In genomic region chr11:76493626-76494539, GRCh38 we compare ENCODE assay signal across 27 cellular contexts.
"Had no signal": no experiment of that assay in that cellular context is flagged by ENCODE, and none has a peak within 500 bp of the region (broad histone marks: within the 10 kb centered on the region; RNA-seq: fewer than 3 reads in every experiment).

No MANE protein-coding gene starts in this region.

- H3K9me3 Mint-ChIP-seq: activated CD4-positive, alpha-beta memory T cell treated with anti-CD3 and anti-CD28 coated beads, Interleukin-2, amount 10 ng/mL, durations not matched to agents 7 days and 5 days; activated CD4-positive, alpha-beta T cell treated with anti-CD3 and anti-CD28 coated beads, Interleukin-2, amount 10 ng/mL, durations not matched to agents 7 days and 5 days; activated T-cell treated with anti-CD3 and anti-CD28 coated beads, Interleukin-2, amount 50 U/mL, for 24 hours; naive thymus-derived CD8-positive, alpha-beta T cell had no signal

- H3K4me2 ChIP-seq: hepatocyte had no signal

- H3K27ac Mint-ChIP-seq: activated CD4-positive, alpha-beta memory T cell treated with anti-CD3 and anti-CD28 coated beads, Interleukin-2, amount 10 ng/mL, durations not matched to agents 7 days and 5 days; mesothelial cell of epicardium; progenitor cell of endocrine pancreas had no signal

- H3K4me3 Mint-ChIP-seq: activated CD4-positive, alpha-beta memory T cell treated with anti-CD3 and anti-CD28 coated beads, Interleukin-2, amount 10 ng/mL, durations not matched to agents 7 days and 5 days; activated CD4-positive, alpha-beta T cell treated with anti-CD3 and anti-CD28 coated beads, Interleukin-2, amount 10 ng/mL, durations not matched to agents 7 days and 5 days; activated T-cell treated with anti-CD3 and anti-CD28 coated beads, Interleukin-2, amount 50 U/mL, for 24 hours; mesothelial cell of epicardium; T-helper 17 cell had no signal

- DNase-seq: activated CD4-positive, alpha-beta memory T cell treated with anti-CD3 and anti-CD28 coated beads, Interleukin-2, amount 10 ng/mL, durations not matched to agents 7 days and 5 days; activated CD4-positive, alpha-beta T cell treated with anti-CD3 and anti-CD28 coated beads for 1 hour; activated CD4-positive, alpha-beta T cell treated with anti-CD3 and anti-CD28 coated beads, Interleukin-2, amount 10 ng/mL, durations not matched to agents 7 days and 5 days; activated CD8-positive, alpha-beta memory T cell treated with anti-CD3 and anti-CD28 coated beads, Interleukin-2, amount 50 U/mL, for 48 hours; activated gamma-delta T cell; activated naive CD4-positive, alpha-beta T cell treated with anti-CD3 and anti-CD28 coated beads, Interleukin-2, amount 50 U/mL, for 16 hours; activated T-cell treated with anti-CD3 and anti-CD28 coated beads, Interleukin-2, amount 50 U/mL, for 24 hours; amniotic stem cell; cerebellar nuclear complex; cortex of kidney; kidney; ovary; stimulated activated CD4-positive, alpha-beta T cell treated with anti-CD3 and anti-CD28 coated beads, Interleukin-1b, Interleukin-23, amount 100 ng/mL, for 48 hours; stimulated activated CD4-positive, alpha-beta T cell treated with anti-CD3 and anti-CD28 coated beads, Interleukin-4, amount 100 ng/mL, for 4 hours; stimulated activated CD8-positive, alpha-beta memory T cell treated with anti-CD3 and anti-CD28 coated beads, Interleukin-4, amount 100 ng/mL, for 48 hours; stimulated activated naive CD4-positive, alpha-beta T cell; T-helper 17 cell; T1000; tibial artery had no signal

- H3K4me1 ChIP-seq: gastroesophageal sphincter, suprapubic skin, tibial artery had no signal

- H3K9me3 ChIP-seq: gastroesophageal sphincter, ovary, suprapubic skin, tibial artery had no signal

- ATAC-seq: gastroesophageal sphincter; naive thymus-derived CD8-positive, alpha-beta T cell; sciatic nerve; T-helper 17 cell had no signal

- H3K4me3 ChIP-seq: gastroesophageal sphincter, hepatocyte, ovary, skin epidermis, suprapubic skin, tibial artery had no signal

- H3K4me1 Mint-ChIP-seq: activated CD4-positive, alpha-beta T cell treated with anti-CD3 and anti-CD28 coated beads, Interleukin-2, amount 10 ng/mL, durations not matched to agents 7 days and 5 days; mesothelial cell of epicardium had no signal

- H3K36me3 ChIP-seq: ovary had no signal

- H3K27ac ChIP-seq: gastroesophageal sphincter, hepatocyte, ovary, suprapubic skin, tibial artery had no signal

- H2AFZ ChIP-seq: hepatocyte had no signal

- H3K27me3 ChIP-seq: gastroesophageal sphincter, hepatocyte, ovary, suprapubic skin, tibial artery had no signal

- H3K27me3 Mint-ChIP-seq: activated CD4-positive, alpha-beta memory T cell treated with anti-CD3 and anti-CD28 coated beads, Interleukin-2, amount 10 ng/mL, durations not matched to agents 7 days and 5 days; activated CD4-positive, alpha-beta T cell treated with anti-CD3 and anti-CD28 coated beads, Interleukin-2, amount 10 ng/mL, durations not matched to agents 7 days and 5 days; activated T-cell treated with anti-CD3 and anti-CD28 coated beads, Interleukin-2, amount 50 U/mL, for 24 hours; naive thymus-derived CD8-positive, alpha-beta T cell; progenitor cell of endocrine pancreas; T-helper 17 cell had no signal
